22 cellular contexts compared by ENCODE assay signal in genomic region chr7:11846311-11846710, GRCh38. TPM values are rescaled to one million over a fixed set of nuclear protein-coding genes. Genes with fewer than 3 reads are reported as not detected.
DNase-seq lines count a peak whose midpoint lies in the region; ATAC-seq and TF ChIP-seq lines count a peak whose summit lies in the region.
"Had no signal": no experiment of that assay in that cellular context is flagged by ENCODE, and none has a peak within 500 bp of the region (broad histone marks: within the 10 kb centered on the region; RNA-seq: fewer than 3 reads in every experiment).

No MANE protein-coding gene starts in this region.

- H4K8ac ChIP-seq in mesendoderm (ENCODE audit: low read depth, low read length), result no peak overlapping the region

- no peak overlapping the region for H3K56ac ChIP-seq in mesendoderm (ENCODE audit: low read length)

- H3K27me3 Mint-ChIP-seq in brain, result no peaks in the 10 kb centered on the region
- H3K27me3 Mint-ChIP-seq: IgD-negative memory B cell had no signal

- H3K4me1 Mint-ChIP-seq in brain, result peaks cover 26% of the 10 kb centered on the region
- H3K4me1 Mint-ChIP-seq: CD14-positive monocyte had no signal

- H3K18ac ChIP-seq in mesendoderm (ENCODE audit: low read length), result no peak overlapping the region

- H3K4ac ChIP-seq in mesendoderm (ENCODE audit: low read depth, low read length), result no peak overlapping the region

- ATAC-seq in HG03097 (IDR thresholded peaks at IDR 0.05; ENCODE audit: low FRiP score, unreplicated experiment) (no peak), HG02885 (IDR thresholded peaks at IDR 0.05; ENCODE audit: poor library complexity, unreplicated experiment) (no peak)

- no peaks in the 10 kb centered on the region for H3K36me3 Mint-ChIP-seq in brain
- H3K36me3 Mint-ChIP-seq: CD14-positive monocyte, IgD-negative memory B cell had no signal

- H3K27ac ChIP-seq in HUES48 (ENCODE audit: low read depth, low read length) (peak overlapping the region; percentile 48), OCI-LY3 (ENCODE audit: low read length) (no peak overlapping the region), mesendoderm (ENCODE audit: low read depth, low read length) (no peak overlapping the region)

- H3K79me1 ChIP-seq in mesendoderm (ENCODE audit: low read length), result no peaks in the 10 kb centered on the region

- H3K27ac Mint-ChIP-seq in brain, result peak overlapping the region in 3 of 5 experiments; percentile 43 to 90 (median 49)
- H3K27ac Mint-ChIP-seq: CD14-positive monocyte, IgD-negative memory B cell had no signal

- H4K20me1 ChIP-seq in OCI-LY3 (ENCODE audit: insufficient read depth, low read length), result no peaks in the 10 kb centered on the region

- peaks cover 46% of the 10 kb centered on the region for H3K4me1 ChIP-seq in HUES48 (ENCODE audit: control insufficient read depth, insufficient read depth, low read length)
- H3K4me1 ChIP-seq in OCI-LY3 (ENCODE audit: low read length), result peaks cover 26% of the 10 kb centered on the region
- no peaks in the 10 kb centered on the region for H3K4me1 ChIP-seq in mesendoderm (ENCODE audit: control insufficient read depth, low read depth, low read length)

- H2AFZ ChIP-seq in OCI-LY3 (ENCODE audit: low read depth, low read length), result peak overlapping the region; percentile 30; the same call in 1 of the 2 replicates

- H2BK15ac ChIP-seq in mesendoderm (replicated peaks; ENCODE audit: low read depth), result no peak overlapping the region

- peaks cover 2 to 28% (median 10%) of the 10 kb centered on the region in 5 experiments for H3K9me3 Mint-ChIP-seq in brain
- H3K9me3 Mint-ChIP-seq: IgD-negative memory B cell had no signal

- no peak overlapping the region for H2BK5ac ChIP-seq in mesendoderm (ENCODE audit: low read length)

- no peak for TF ChIP-seq CTCF in OCI-LY3 (IDR thresholded peaks at IDR 0.05; ENCODE audit: low read depth, low read length)
- TF ChIP-seq CTCF in brain (conservative IDR thresholded peaks at IDR 0.05), result no peak

- H4K5ac ChIP-seq in mesendoderm (ENCODE audit: low read length), result no peak overlapping the region

- H3K4me3 ChIP-seq in HUES48 (ENCODE audit: low read depth, low read length) (peak overlapping the region; percentile 37), OCI-LY3 (ENCODE audit: low read length) (no peak overlapping the region), mesendoderm (ENCODE audit: low read length) (no peak overlapping the region)

- H3K4me2 ChIP-seq in OCI-LY3 (ENCODE audit: low read length), result no peak overlapping the region
- H3K4me2 ChIP-seq in mesendoderm (ENCODE audit: low read length), result no peak overlapping the region
- H3K4me2 ChIP-seq: SK-N-SH had no signal

- no peak overlapping the region for H2AK5ac ChIP-seq in mesendoderm (ENCODE audit: low read length)

- H3K9ac ChIP-seq in HUES48 (ENCODE audit: low read depth, low read length) (no peak overlapping the region), OCI-LY3 (ENCODE audit: low read length) (no peak overlapping the region), mesendoderm (ENCODE audit: low read length) (no peak overlapping the region)
- H3K9ac ChIP-seq: SK-N-SH had no signal

- H2BK120ac ChIP-seq in mesendoderm (ENCODE audit: low read depth, low read length), result no peak overlapping the region

- no peak overlapping the region for H3K23ac ChIP-seq in mesendoderm (ENCODE audit: low read length)

- H3K27me3 ChIP-seq in HUES48 (ENCODE audit: control insufficient read depth, insufficient read depth, low read length) (no peaks in the 10 kb centered on the region), OCI-LY3 (ENCODE audit: low read depth, low read length) (no peaks in the 10 kb centered on the region), mesendoderm (ENCODE audit: insufficient read depth, low read length, poor library complexity) (no peaks in the 10 kb centered on the region)

- H3K79me2 ChIP-seq in OCI-LY3 (ENCODE audit: low read length) (no peaks in the 10 kb centered on the region), mesendoderm (ENCODE audit: control insufficient read depth, insufficient read depth, low read length) (no peaks in the 10 kb centered on the region)

- no CpG with 5 or more reads among the region's 2 CpGs for WGBS in mesendoderm (ENCODE audit: extremely low coverage, insufficient coverage, low lambda C conversion rate)

- no peaks in the 10 kb centered on the region; the same call in 1 of the 2 replicates for H3K9me3 ChIP-seq in HUES48 (ENCODE audit: control insufficient read depth, insufficient read depth, low read length)
- no peaks in the 10 kb centered on the region for H3K9me3 ChIP-seq in OCI-LY3 (ENCODE audit: insufficient read depth, low read length)
- H3K9me3 ChIP-seq: SK-N-SH had no signal

- peak overlapping the region in 3 of 5 experiments; percentile 8 to 57 (median 26) for H3K4me3 Mint-ChIP-seq in brain
- H3K4me3 Mint-ChIP-seq: CD14-positive monocyte, IgD-negative memory B cell had no signal

- DNase-seq in iris pigment epithelial cell (ENCODE audit: low read depth) (peak; percentile 6), activated gamma-delta T cell (lab: John Stamatoyannopoulos, UW) (no peak), mesendoderm (no peak)
- DNase-seq: ACHN; DMS153; GDM1; Karpas-422; MM.1S; NCI-H1105; NCI-H2081; NCI-H2171 treated with DMSO at 0.1 percent for 48 hours; NCI-H748 treated with DMSO at 0.1 percent for 48 hours; NK-92 treated with Interleukin-12 subunit alpha and Interleukin-12 subunit beta, amount 100 ng/mL, for 24 hours; SHP77; SK-N-SH had no signal

- H3K36me3 ChIP-seq in HUES48 (ENCODE audit: control insufficient read depth, insufficient read depth, low read length), result no peaks in the 10 kb centered on the region
- no peaks in the 10 kb centered on the region for H3K36me3 ChIP-seq in OCI-LY3 (replicated peaks; ENCODE audit: low read depth, low read length)
- no peaks in the 10 kb centered on the region for H3K36me3 ChIP-seq in mesendoderm (ENCODE audit: control insufficient read depth, insufficient read depth, low read length)

RNA-seq across cellular contexts. Expression of gene THSD7A, which starts 14.3 kb away (rescaled TPM):
- 1.3 TPM for polyA plus RNA-seq in brain (ENCODE audit: insufficient read depth, low read depth, low replicate concordance)
- polyA plus RNA-seq in mesendoderm (2013, experiment 1 of 2), result 0.72 TPM
- 0.73 TPM for polyA plus RNA-seq in mesendoderm (2013, experiment 2 of 2)
- polyA plus RNA-seq: CD14-positive monocyte, IgD-negative memory B cell had no signal
